ENCODE assay signal across 1 cellular context in genomic region chr12:32983332-32983731, GRCh38.
TF ChIP-seq lines count a peak whose summit lies in the region.

No MANE protein-coding gene starts in this region.

TF ChIP-seq in K562, 482 proteins besides CTCF, POLR2A, EP300 and RAD21 (continued from another document):
- TF ChIP-seq, protein P1, sequence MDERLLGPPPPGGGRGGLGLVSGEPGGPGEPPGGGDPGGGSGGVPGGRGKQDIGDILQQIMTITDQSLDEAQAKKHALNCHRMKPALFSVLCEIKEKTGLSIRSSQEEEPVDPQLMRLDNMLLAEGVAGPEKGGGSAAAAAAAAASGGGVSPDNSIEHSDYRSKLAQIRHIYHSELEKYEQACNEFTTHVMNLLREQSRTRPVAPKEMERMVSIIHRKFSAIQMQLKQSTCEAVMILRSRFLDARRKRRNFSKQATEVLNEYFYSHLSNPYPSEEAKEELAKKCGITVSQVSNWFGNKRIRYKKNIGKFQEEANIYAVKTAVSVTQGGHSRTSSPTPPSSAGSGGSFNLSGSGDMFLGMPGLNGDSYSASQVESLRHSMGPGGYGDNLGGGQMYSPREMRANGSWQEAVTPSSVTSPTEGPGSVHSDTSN (CRISPR knock-in tag; IDR thresholded peaks at IDR 0.05; ENCODE audit: low read depth): no peak
- TF ChIP-seq, protein P1 (tag; conservative IDR thresholded peaks at IDR 0.05; ENCODE audit: low read depth): no peak
- peak; percentile 72 for TF ChIP-seq ETV1 (tag; conservative IDR thresholded peaks at IDR 0.05; ENCODE audit: low read depth)
- no peak for TF ChIP-seq DMBX1 (CRISPR knock-in tag; IDR thresholded peaks at IDR 0.05; ENCODE audit: borderline replicate concordance)
- no peak for TF ChIP-seq FOXJ2 (tag; IDR thresholded peaks at IDR 0.05)
- peak; percentile 63 for TF ChIP-seq CBFA2T2 (conservative IDR thresholded peaks at IDR 0.05)
- TF ChIP-seq, protein P2, sequence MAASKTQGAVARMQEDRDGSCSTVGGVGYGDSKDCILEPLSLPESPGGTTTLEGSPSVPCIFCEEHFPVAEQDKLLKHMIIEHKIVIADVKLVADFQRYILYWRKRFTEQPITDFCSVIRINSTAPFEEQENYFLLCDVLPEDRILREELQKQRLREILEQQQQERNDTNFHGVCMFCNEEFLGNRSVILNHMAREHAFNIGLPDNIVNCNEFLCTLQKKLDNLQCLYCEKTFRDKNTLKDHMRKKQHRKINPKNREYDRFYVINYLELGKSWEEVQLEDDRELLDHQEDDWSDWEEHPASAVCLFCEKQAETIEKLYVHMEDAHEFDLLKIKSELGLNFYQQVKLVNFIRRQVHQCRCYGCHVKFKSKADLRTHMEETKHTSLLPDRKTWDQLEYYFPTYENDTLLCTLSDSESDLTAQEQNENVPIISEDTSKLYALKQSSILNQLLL (CRISPR knock-in tag; IDR thresholded peaks at IDR 0.05; ENCODE audit: borderline replicate concordance): no peak
- no peak for TF ChIP-seq CHCHD3 (CRISPR knock-in tag; IDR thresholded peaks at IDR 0.05)
- TF ChIP-seq ZEB2 (IDR thresholded peaks at IDR 0.05): 0 out of 2 replicates have a peak, but pooled peaks have one; percentile 17
- peak; percentile 11 to 18; a peak in 1 of 4 replicates for TF ChIP-seq KDM1A (IDR thresholded peaks at IDR 0.05)
- TF ChIP-seq RBM39 (optimal IDR thresholded peaks at IDR 0.05; ENCODE audit: low read depth, low read length): no peak
- peak in 1 of 2 experiments; percentile 84; a peak in 2 of 4 replicates for TF ChIP-seq TEAD1 (CRISPR knock-in tag; IDR thresholded peaks at IDR 0.05)
- no peak for TF ChIP-seq KLF1 (tag; IDR thresholded peaks at IDR 0.05)
- TF ChIP-seq RCOR1 (IDR thresholded peaks at IDR 0.05; ENCODE audit: borderline replicate concordance in 1 of 2, low read depth in 2 of 2, low read length in 2 of 2): peak in 1 of 2 experiments; percentile 74; a peak in 2 of 4 replicates
- peak; percentile 81 for TF ChIP-seq CBFA2T3 (IDR thresholded peaks at IDR 0.05)
- peak; percentile 77 for TF ChIP-seq SMARCA4 (IDR thresholded peaks at IDR 0.05)
